28 cellular contexts compared by ENCODE assay signal in the genomic region with DNA sequence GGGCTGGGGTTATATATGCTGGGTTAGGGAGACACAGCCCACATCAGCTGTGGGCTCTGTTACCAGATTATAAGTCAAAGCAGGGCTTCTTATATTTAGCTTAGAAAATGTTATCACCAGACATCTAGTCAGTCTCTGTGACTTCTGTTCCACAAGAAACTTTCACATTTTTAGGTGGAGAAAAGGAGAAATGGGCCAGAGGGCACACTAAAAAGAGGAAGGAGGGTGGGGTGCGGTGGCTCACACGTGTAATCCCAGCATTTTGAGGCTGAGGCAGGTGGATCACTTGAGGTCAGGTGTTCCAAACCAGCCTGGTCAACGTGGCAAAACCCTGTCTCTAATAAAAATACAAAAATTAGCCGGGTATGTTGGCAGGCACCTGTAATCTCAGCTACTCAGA.
"Had no signal": no experiment of that assay in that cellular context is flagged by ENCODE, and none has a peak within 500 bp of the region (broad histone marks: within the 10 kb centered on the region; RNA-seq: fewer than 3 reads in every experiment).

No MANE protein-coding gene starts in this region.

- H3K27ac ChIP-seq: SK-N-MC, VCaP had no signal

- H3K4me3 Mint-ChIP-seq: activated CD4-positive, alpha-beta memory T cell treated with anti-CD3 and anti-CD28 coated beads for 36 hours; activated CD4-positive, alpha-beta T cell treated with anti-CD3 and anti-CD28 coated beads, Interleukin-2, amount 10 ng/mL, durations not matched to agents 7 days and 5 days; activated naive CD4-positive, alpha-beta T cell treated with anti-CD3 and anti-CD28 coated beads for 36 hours; activated naive CD8-positive, alpha-beta T cell; activated T-cell treated with anti-CD3 and anti-CD28 coated beads, Interleukin-2, amount 50 U/mL, for 4 hours; brain; central memory CD8-positive, alpha-beta T cell; T-cell had no signal

- H3K9me3 Mint-ChIP-seq: central memory CD8-positive, alpha-beta T cell had no signal

- H3K27ac Mint-ChIP-seq: activated CD4-positive, alpha-beta memory T cell treated with anti-CD3 and anti-CD28 coated beads for 36 hours; activated CD4-positive, alpha-beta T cell treated with anti-CD3 and anti-CD28 coated beads, Interleukin-2, amount 10 ng/mL, durations not matched to agents 7 days and 5 days; activated naive CD4-positive, alpha-beta T cell treated with anti-CD3 and anti-CD28 coated beads for 36 hours; activated naive CD8-positive, alpha-beta T cell; brain; T-cell had no signal

- H3K4me1 Mint-ChIP-seq: activated CD4-positive, alpha-beta T cell treated with anti-CD3 and anti-CD28 coated beads, Interleukin-2, amount 10 ng/mL, durations not matched to agents 7 days and 5 days; central memory CD8-positive, alpha-beta T cell had no signal

- H3K36me3 Mint-ChIP-seq: activated CD4-positive, alpha-beta memory T cell treated with anti-CD3 and anti-CD28 coated beads for 36 hours; brain had no signal

- FAIRE-seq: astrocyte had no signal

- ATAC-seq: activated T-cell treated with anti-CD3 and anti-CD28 coated beads, Interleukin-2, amount 50 U/mL, for 4 hours; Panc1; Right ventricle myocardium inferior; T-cell had no signal

- H3K27me3 Mint-ChIP-seq: activated CD4-positive, alpha-beta memory T cell treated with anti-CD3 and anti-CD28 coated beads for 36 hours; activated naive CD8-positive, alpha-beta T cell; central memory CD8-positive, alpha-beta T cell; T-cell had no signal

- DNase-seq: activated CD4-positive, alpha-beta memory T cell treated with anti-CD3 and anti-CD28 coated beads for 36 hours; activated CD4-positive, alpha-beta T cell treated with anti-CD3 and anti-CD28 coated beads, Interleukin-2, amount 10 ng/mL, durations not matched to agents 7 days and 5 days; activated CD4-positive, CD25-positive, alpha-beta regulatory T cell; activated CD8-positive, alpha-beta memory T cell treated with anti-CD3 and anti-CD28 coated beads for 24 hours; activated effector memory CD4-positive, alpha-beta T cell treated with anti-CD3 and anti-CD28 coated beads, Interleukin-2, amount 50 U/mL, for 16 hours; activated naive CD4-positive, alpha-beta T cell treated with anti-CD3 and anti-CD28 coated beads for 36 hours; activated T-cell treated with anti-CD3 and anti-CD28 coated beads, Interleukin-2, amount 50 U/mL, for 4 hours; amygdala; KG1; NCI-H1048; NCI-H146; NCI-H1930; NCI-H2171; NCI-H2227 treated with DMSO at 0.1 percent for 48 hours; NCI-H526; NCI-H774; RPMI8226; T-helper 2 cell; T1000 had no signal

- H3K4me3 ChIP-seq: SK-N-MC had no signal
